ENCODE assay signal across 8 cellular contexts in genomic region chr17:36544049-36544319, GRCh38. TPM values are rescaled to one million over a fixed set of nuclear protein-coding genes. Genes with fewer than 3 reads are reported as not detected.
DNase-seq lines count a peak whose midpoint lies in the region; TF ChIP-seq lines count a peak whose summit lies in the region.

No MANE protein-coding gene starts in this region.

- TF ChIP-seq CTCF in astrocyte of the spinal cord (IDR thresholded peaks at IDR 0.05; ENCODE audit: low read depth, low read length): no peak

- peak; percentile 31 for DNase-seq in H4 (ENCODE audit: low spot score)
- peak; percentile 60 for DNase-seq in NOMO-1 treated with DMSO at 0.1 percent for 48 hours (lab: John Stamatoyannopoulos, UW; ENCODE audit: unreplicated experiment)
- no peak for DNase-seq in astrocyte of the spinal cord (ENCODE audit: low read depth, low spot score)
- DNase-seq in activated effector memory CD4-positive, alpha-beta T cell treated with anti-CD3 and anti-CD28 coated beads, Interleukin-2, amount 50 U/mL, for 16 hours: no peak
- no peak for DNase-seq in DMS53 treated with DMSO at 0.1 percent for 48 hours (lab: John Stamatoyannopoulos, UW; ENCODE audit: unreplicated experiment)

- in situ Hi-C loops in astrocyte of the spinal cord (cut with HindIII; ENCODE audit: low sequenced_read_pairs): no loop called here

- peaks cover 7% of the 10 kb centered on the region; the same call in 1 of the 2 replicates for H3K4me1 ChIP-seq in ES-I3 (ENCODE audit: insufficient read depth, low read length)
- H3K4me1 ChIP-seq in skeletal muscle satellite cell (ENCODE audit: control insufficient read depth, insufficient read depth, low read length): peaks cover 17% of the 10 kb centered on the region

- H3K36me3 ChIP-seq in ES-I3 (ENCODE audit: insufficient read depth, low read length) (no peaks in the 10 kb centered on the region), skeletal muscle satellite cell (ENCODE audit: insufficient read depth, low read length) (peaks cover 10% of the 10 kb centered on the region)

- H3K4me2 ChIP-seq in skeletal muscle satellite cell (ENCODE audit: low read length): peak overlapping the region; percentile 89

- H3K4me3 ChIP-seq in astrocyte of the spinal cord (ENCODE audit: low read depth, low read length): peak overlapping the region; percentile 97
- peak overlapping the region; percentile 81 for H3K4me3 ChIP-seq in iPS-18c (ENCODE audit: insufficient read depth, low read depth, low read length)
- H3K4me3 ChIP-seq in skeletal muscle satellite cell (ENCODE audit: low read length): peak overlapping the region; percentile 95

- H3K9ac ChIP-seq in ES-I3 (ENCODE audit: low read depth, low read length) (peak overlapping the region; percentile 100), skeletal muscle satellite cell (ENCODE audit: low read depth, low read length) (peak overlapping the region; percentile 100)

- H3K27me3 ChIP-seq in skeletal muscle satellite cell (ENCODE audit: control insufficient read depth, insufficient read depth, low read length): no peaks in the 10 kb centered on the region

- H3K9me3 ChIP-seq in ES-I3 (ENCODE audit: control insufficient read depth, insufficient read depth, low read length) (no peaks in the 10 kb centered on the region), iPS-18c (ENCODE audit: control insufficient read depth, insufficient read depth, low read length) (no peaks in the 10 kb centered on the region), skeletal muscle satellite cell (replicated peaks; ENCODE audit: low read length) (no peaks in the 10 kb centered on the region)

RNA-seq across cellular contexts. Expression of gene GGNBP2, which starts 0.7 kb away (rescaled TPM):
- total RNA-seq in H4 (2014; rRNA removed; shearing (Covaris generic)): 32.5 and 38.2 TPM in 2 replicates
- total RNA-seq in skeletal muscle satellite cell (2012; rRNA removed): 31.7 and 43.3 TPM in 2 replicates

RNA-seq across cellular contexts. Expression of gene PIGW, which starts 9.2 kb away (rescaled TPM):
- 10.3 and 11.8 TPM in 2 replicates for total RNA-seq in H4 (2014; rRNA removed; shearing (Covaris generic))
- total RNA-seq in skeletal muscle satellite cell (2012; rRNA removed): 9.1 and 9.4 TPM in 2 replicates

RNA-seq across cellular contexts. Expression of gene MYO19, which starts 9.3 kb away (rescaled TPM):
- 36.0 and 42.7 TPM in 2 replicates for total RNA-seq in H4 (2014; rRNA removed; shearing (Covaris generic))
- total RNA-seq in skeletal muscle satellite cell (2012; rRNA removed): 43.9 and 51.5 TPM in 2 replicates

RNA-seq across cellular contexts. Expression of gene DHRS11, which starts 47.7 kb away (rescaled TPM):
- 11.7 and 23.0 TPM in 2 replicates for total RNA-seq in H4 (2014; rRNA removed; shearing (Covaris generic))
- total RNA-seq in skeletal muscle satellite cell (2012; rRNA removed): 7.6 and 9.4 TPM in 2 replicates

RNA-seq across cellular contexts. Expression of gene MRM1, which starts 57.4 kb away (rescaled TPM):
- total RNA-seq in H4 (2014; rRNA removed; shearing (Covaris generic)): 3.4 and 8.9 TPM in 2 replicates
- 6.6 and 7.4 TPM in 2 replicates for total RNA-seq in skeletal muscle satellite cell (2012; rRNA removed)

Comparison
In these comparisons a context has a peak if more than half of its experiments do, and no peak if none do; other contexts are left out.
1. DNase-seq: peak in H4 (single experiment) and NOMO-1 treated with DMSO at 0.1 percent for 48 hours (single experiment); none in astrocyte of the spinal cord (single experiment), activated effector memory CD4-positive, alpha-beta T cell treated with anti-CD3 and anti-CD28 coated beads, Interleukin-2, amount 50 U/mL, for 16 hours (single experiment) and DMS53 treated with DMSO at 0.1 percent for 48 hours (single experiment).
2. Peak in every context shown above with its lines, with median percentiles within 50 percentile points of each other: H3K4me3 ChIP-seq.